ENCODE assay signal across 23 cellular contexts in genomic region chr9:114883709-114884108, GRCh38. TPM values are rescaled to one million over a fixed set of nuclear protein-coding genes. Genes with fewer than 3 reads are reported as not detected.
DNase-seq lines count a peak whose midpoint lies in the region; ATAC-seq, FAIRE-seq and TF ChIP-seq lines count a peak whose summit lies in the region.
"Had no signal": no experiment of that assay in that cellular context is flagged by ENCODE, and none has a peak within 500 bp of the region (broad histone marks: within the 10 kb centered on the region; RNA-seq: fewer than 3 reads in every experiment).

No MANE protein-coding gene starts in this region.

- H3K4me3 Mint-ChIP-seq in glutamatergic neuron (ENCODE audit: unreplicated experiment), result no peak overlapping the region
- H3K4me3 Mint-ChIP-seq: activated CD8-positive, alpha-beta memory T cell treated with anti-CD3 and anti-CD28 coated beads, Interleukin-2, amount 10 ng/mL, durations not matched to agents 7 days and 5 days; GM23338; T-helper 17 cell had no signal

- peaks cover 6% of the 10 kb centered on the region for H3F3A ChIP-seq in PC-3 (ENCODE audit: low read length, unreplicated experiment)

- no peak for FAIRE-seq in RCC 7860 (lab: Jason Lieb, UNC)
- FAIRE-seq: G401.6 had no signal

- peaks cover 22% of the 10 kb centered on the region for H3K4me1 ChIP-seq in PC-3 (ENCODE audit: insufficient read depth, low read length)
- H3K4me1 ChIP-seq: foreskin keratinocyte, suprapubic skin had no signal

- no peak overlapping the region for H3K9ac ChIP-seq in PC-3 (ENCODE audit: low read length)

- CTCF ChIA-PET in PC-3 (lab: Charles Lee), result no interaction called here

- no peaks in the 10 kb centered on the region for H3K27me3 ChIP-seq in PC-3 (ENCODE audit: low read length)
- H3K27me3 ChIP-seq: foreskin keratinocyte, suprapubic skin had no signal

- no peaks in the 10 kb centered on the region for H3K9me3 ChIP-seq in PC-3 (ENCODE audit: low read length)
- H3K9me3 ChIP-seq: suprapubic skin had no signal

- peaks cover 2% of the 10 kb centered on the region for H3K9me3 Mint-ChIP-seq in glutamatergic neuron (ENCODE audit: unreplicated experiment)

- H3K36me3 ChIP-seq in PC-3 (ENCODE audit: low read depth, low read length), result no peaks in the 10 kb centered on the region
- H3K36me3 ChIP-seq: suprapubic skin had no signal

- H3K4me3 ChIP-seq in PC-3 (ENCODE audit: low read length) (no peak overlapping the region), fibroblast of mammary gland (ENCODE audit: control insufficient read depth, low read depth, low read length) (no peak overlapping the region)
- H3K4me3 ChIP-seq: GM23338, suprapubic skin had no signal

- DNase-seq in CD1c-positive myeloid dendritic cell (ENCODE audit: extremely low spot score) (peak; percentile 93), HS-5 (ENCODE audit: low read depth) (peak; percentile 56), PC-3 (peak; percentile 59), fibroblast of mammary gland (ENCODE audit: low read depth) (peak; percentile 51), NCI-H2107 (lab: John Stamatoyannopoulos, UW) (no peak), RCC 7860 (ENCODE audit: low spot score) (no peak), glutamatergic neuron (no peak)
- DNase-seq: activated CD4-positive, CD25-positive, alpha-beta regulatory T cell; activated CD8-positive, alpha-beta memory T cell treated with anti-CD3 and anti-CD28 coated beads, Interleukin-2, amount 10 ng/mL, durations not matched to agents 7 days and 5 days; activated gamma-delta T cell; aorta; Calu3; NCI-H146; SHP77; stimulated activated CD4-positive, alpha-beta T cell treated with anti-CD3 and anti-CD28 coated beads, Interleukin-1b, Interleukin-23, amount 100 ng/mL, for 48 hours; T-helper 17 cell had no signal

- no peak overlapping the region for H2AFZ ChIP-seq in PC-3 (ENCODE audit: low read length)
- H2AFZ ChIP-seq: GM23338 had no signal

- H3K27me3 Mint-ChIP-seq in glutamatergic neuron (ENCODE audit: unreplicated experiment), result no peaks in the 10 kb centered on the region
- H3K27me3 Mint-ChIP-seq: activated CD8-positive, alpha-beta memory T cell treated with anti-CD3 and anti-CD28 coated beads, Interleukin-2, amount 10 ng/mL, durations not matched to agents 7 days and 5 days; T-helper 17 cell had no signal

- no peaks in the 10 kb centered on the region for H3K36me3 Mint-ChIP-seq in glutamatergic neuron (ENCODE audit: unreplicated experiment)

- intact Hi-C loops in PC-3 (cut with micrococcal nuclease), result no loop called here

- no peaks in the 10 kb centered on the region for H4K20me1 ChIP-seq in PC-3 (ENCODE audit: low read length)

- H3K27ac Mint-ChIP-seq in glutamatergic neuron (ENCODE audit: unreplicated experiment), result no peak overlapping the region
- H3K27ac Mint-ChIP-seq: activated CD8-positive, alpha-beta memory T cell treated with anti-CD3 and anti-CD28 coated beads, Interleukin-2, amount 10 ng/mL, durations not matched to agents 7 days and 5 days; GM23338; T-helper 17 cell had no signal

- POLR2A ChIA-PET in PC-3 (lab: Charles Lee; ENCODE audit: unreplicated experiment), result no interaction called here

- H3K4me1 Mint-ChIP-seq in glutamatergic neuron (ENCODE audit: low read depth, unreplicated experiment), result no peaks in the 10 kb centered on the region

- peak overlapping the region; percentile 90 for H3K27ac ChIP-seq in PC-3 (ENCODE audit: low read length)
- H3K27ac ChIP-seq: foreskin keratinocyte, suprapubic skin had no signal

- H3K79me2 ChIP-seq in PC-3 (ENCODE audit: low read length), result no peaks in the 10 kb centered on the region

- TF ChIP-seq CTCF in PC-3 (conservative IDR thresholded peaks at IDR 0.05; ENCODE audit: low read depth, low read length) (no peak), fibroblast of mammary gland (conservative IDR thresholded peaks at IDR 0.05; ENCODE audit: control insufficient read depth, insufficient read depth, low read depth, low read length) (no peak), glutamatergic neuron (IDR thresholded peaks at IDR 0.05; ENCODE audit: partially characterized antibody, unreplicated experiment) (no peak)

- H3K4me2 ChIP-seq in PC-3 (ENCODE audit: low read length), result no peak overlapping the region
- H3K4me2 ChIP-seq: GM23338 had no signal

- H3K9me2 ChIP-seq in PC-3 (replicated peaks; ENCODE audit: low read length), result no peaks in the 10 kb centered on the region

- ATAC-seq in PC-3, result no peak
- ATAC-seq in HG02852 (IDR thresholded peaks at IDR 0.05; ENCODE audit: unreplicated experiment), result no peak
- ATAC-seq: activated CD8-positive, alpha-beta memory T cell treated with anti-CD3 and anti-CD28 coated beads, Interleukin-2, amount 10 ng/mL, durations not matched to agents 7 days and 5 days; foreskin keratinocyte; GM23338; sciatic nerve; T-helper 17 cell had no signal

- no TSS peak for BruUV-seq in PC-3 (replicated peaks; lab: Mats Ljungman, UMichigan)

RNA-seq across cellular contexts. Expression of gene TNFSF8, which starts 46.7 kb away (rescaled TPM):
- total RNA-seq in PC-3 (2014; rRNA removed) (not detected in 2 replicates), glutamatergic neuron (ENCODE audit: unreplicated experiment) (not detected)
- total RNA-seq: Calu3, foreskin keratinocyte, GM23338, osteocyte had no signal

Comparison
In these comparisons a context has a peak if more than half of its experiments do, and no peak if none do; other contexts are left out.
1. DNase-seq: peak in CD1c-positive myeloid dendritic cell (single experiment), HS-5 (single experiment), PC-3 (single experiment) and fibroblast of mammary gland (single experiment); none in NCI-H2107 (single experiment), RCC 7860 (single experiment) and glutamatergic neuron (single experiment).